Comparison of ENCODE assay signal across 9 cellular contexts in the genomic region with DNA sequence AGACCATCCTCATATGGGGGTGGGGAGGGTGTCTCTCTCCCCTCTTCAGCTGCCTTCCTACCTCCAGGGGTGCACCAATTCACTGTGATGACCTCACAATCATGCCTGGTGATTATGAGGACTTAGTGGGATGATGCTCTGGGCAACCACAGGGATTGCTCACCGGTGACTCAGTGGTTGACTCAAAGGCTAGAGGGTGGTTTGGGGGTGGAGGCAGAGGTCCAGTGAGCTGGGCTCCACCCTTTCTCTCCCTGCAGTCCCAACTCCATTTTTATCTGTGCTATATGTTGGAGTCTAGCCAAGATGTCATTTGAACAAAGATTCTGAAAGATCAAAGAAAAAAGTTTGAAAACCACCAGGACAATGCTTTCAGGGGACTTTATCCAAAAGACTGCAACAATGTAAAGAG.
A peak's percentile ranks its signal among the peaks of the same experiment; 100 is the strongest.
DNase-seq lines count a peak whose midpoint lies in the region; ATAC-seq and TF ChIP-seq lines count a peak whose summit lies in the region.
"Had no signal": no experiment of that assay in that cellular context is flagged by ENCODE, and none has a peak within 500 bp of the region (broad histone marks: within the 10 kb centered on the region; RNA-seq: fewer than 3 reads in every experiment).

No MANE protein-coding gene starts in this region.

- peaks cover 26% of the 10 kb centered on the region for H3K4me1 ChIP-seq in PC-9 (replicated peaks; ENCODE audit: insufficient read depth)

- H3F3A ChIP-seq in PC-9 (ENCODE audit: insufficient read depth, low read depth), result peaks cover 14% of the 10 kb centered on the region; the same call in 1 of the 2 replicates

- DNase-seq in SIG-M5 treated with dmso at 0.1 percent for 504 hours (lab: John Stamatoyannopoulos, UW; ENCODE audit: unreplicated experiment), result peak; percentile 6
- no peak for DNase-seq in SIG-M5 (lab: John Stamatoyannopoulos, UW)
- peak; percentile 86 to 93 for DNase-seq in PC-9
- DNase-seq in fibroblast of mammary gland (ENCODE audit: low read depth), result peak; percentile 100
- DNase-seq in stimulated activated CD8-positive, alpha-beta memory T cell treated with anti-CD3 and anti-CD28 coated beads, Interleukin-15, amount 100 ng/mL, for 48 hours (ENCODE audit: low read depth in 2 of 2), result peak; percentile 54 to 58
- DNase-seq in Kasumi-1 (lab: John Stamatoyannopoulos, UW), result no peak
- DNase-seq: activated CD4-positive, alpha-beta T cell treated with anti-CD3 and anti-CD28 coated beads, Interleukin-2, amount 10 ng/mL, durations not matched to agents 7 days and 5 days had no signal

- intact Hi-C loops in PC-9 (cut with micrococcal nuclease; ENCODE audit: unreplicated experiment), result loop anchor here (1.0 to 2.0 kb wide), 2 partner anchors 66 to 291 kb away; no protein-coding TSS in a partner anchor

- H2AFZ ChIP-seq in PC-9, result no peak overlapping the region

- H3K36me3 ChIP-seq in PC-9 (ENCODE audit: low read depth), result no peaks in the 10 kb centered on the region

- ATAC-seq in HG02759 (IDR thresholded peaks at IDR 0.05; ENCODE audit: unreplicated experiment) (no peak), HG02973 (IDR thresholded peaks at IDR 0.05; ENCODE audit: unreplicated experiment) (no peak)

- H3K27me3 ChIP-seq in PC-9 (ENCODE audit: insufficient read depth, low read depth), result no peaks in the 10 kb centered on the region

- H4K20me1 ChIP-seq in PC-9 (ENCODE audit: insufficient read depth), result no peaks in the 10 kb centered on the region

- H3K4me3 ChIP-seq in PC-9 (no peak overlapping the region), fibroblast of mammary gland (ENCODE audit: control insufficient read depth, low read depth, low read length) (no peak overlapping the region)

- no peaks in the 10 kb centered on the region for H3K9me3 ChIP-seq in PC-9 (ENCODE audit: insufficient read depth, low read depth)

- BruUV-seq in PC-9 (replicated peaks; lab: Mats Ljungman, UMichigan), result no TSS peak

- CTCF ChIA-PET in PC-9 (lab: Charles Lee), result interaction anchor here (0.7 kb wide), 1 partner anchor 18 kb away, joined by 3 read pairs; no protein-coding TSS in a partner anchor

- no peaks in the 10 kb centered on the region for H3K9me2 ChIP-seq in PC-9 (ENCODE audit: insufficient read depth)

- POLR2A ChIA-PET in PC-9 (lab: Charles Lee; ENCODE audit: unreplicated experiment), result interaction anchor here (0.5 kb wide), 1 partner anchor 190 kb away, joined by 3 read pairs; no protein-coding TSS in a partner anchor

- peak overlapping the region; percentile 44 for H3K4me2 ChIP-seq in PC-9

- no peaks in the 10 kb centered on the region for H3K79me2 ChIP-seq in PC-9 (ENCODE audit: low read depth)

- H3K27ac ChIP-seq in PC-9, result peak overlapping the region; percentile 22; the same call in 1 of the 2 replicates

- TF ChIP-seq CTCF in PC-9 (conservative IDR thresholded peaks at IDR 0.05) (no peak), fibroblast of mammary gland (conservative IDR thresholded peaks at IDR 0.05; ENCODE audit: control insufficient read depth, insufficient read depth, low read depth, low read length) (peak; percentile 12)

Comparison
In these comparisons a context has a peak if more than half of its experiments do, and no peak if none do; other contexts are left out.
1. DNase-seq: peak in SIG-M5 treated with dmso at 0.1 percent for 504 hours (single experiment), PC-9 (2 of 2), fibroblast of mammary gland (single experiment) and stimulated activated CD8-positive, alpha-beta memory T cell treated with anti-CD3 and anti-CD28 coated beads, Interleukin-15, amount 100 ng/mL, for 48 hours (2 of 2); none in SIG-M5 (single experiment) and Kasumi-1 (0 of 2).